Comparison of ENCODE assay signal across 20 cellular contexts in genomic region chr11:73746701-73747100, GRCh38. TPM values are rescaled to one million over a fixed set of nuclear protein-coding genes. Genes with fewer than 3 reads are reported as not detected.
DNase-seq lines count a peak whose midpoint lies in the region; ATAC-seq, FAIRE-seq and TF ChIP-seq lines count a peak whose summit lies in the region.
"Had no signal": no experiment of that assay in that cellular context is flagged by ENCODE, and none has a peak within 500 bp of the region (broad histone marks: within the 10 kb centered on the region; RNA-seq: fewer than 3 reads in every experiment).

No MANE protein-coding gene starts in this region.

- TF ChIP-seq CTCF in HepG2 (CRISPR knock-in tag; IDR thresholded peaks at IDR 0.05) (no peak), right lobe of liver (IDR thresholded peaks at IDR 0.05) (no peak)

- H2AK5ac ChIP-seq in trophoblast cell (ENCODE audit: low read length) = no peak overlapping the region

- no peak for TF ChIP-seq POLR2A in HepG2 (IDR thresholded peaks at IDR 0.05; ENCODE audit: insufficient read depth in 1 of 2, low read depth in 2 of 2, low read length in 2 of 2)
- TF ChIP-seq POLR2A in right lobe of liver (IDR thresholded peaks at IDR 0.05) = no peak

- H4K20me1 ChIP-seq in HepG2 (ENCODE audit: insufficient read depth, low read length) = peaks cover 16% of the 10 kb centered on the region; the same call in 1 of the 2 replicates

- no peaks in the 10 kb centered on the region for H3K9me3 Mint-ChIP-seq in effector memory CD8-positive, alpha-beta T cell
- H3K9me3 Mint-ChIP-seq: CD4-positive, alpha-beta memory T cell; GM23338; HFFc6 had no signal

- BruUV-seq in HepG2 (replicated peaks; lab: Mats Ljungman, UMichigan) = no TSS peak

- TF ChIP-seq EP300 in HepG2 (IDR thresholded peaks at IDR 0.05; ENCODE audit: low read depth in 2 of 2, low read length in 2 of 2) (no peak), HepG2 (CRISPR knock-in tag; IDR thresholded peaks at IDR 0.05; ENCODE audit: borderline replicate concordance) (no peak)

- H3K27ac ChIP-seq in HepG2 (ENCODE audit: extremely low read length, insufficient read depth, low read length) = peak overlapping the region; percentile 81
- H3K27ac ChIP-seq in right lobe of liver = no peak overlapping the region
- H3K27ac ChIP-seq in trophoblast cell (ENCODE audit: low read depth, low read length) = no peak overlapping the region
- H3K27ac ChIP-seq: 22Rv1, A549 had no signal

- H2BK5ac ChIP-seq in trophoblast cell (ENCODE audit: low read depth, low read length, poor library complexity) = no peak overlapping the region

- H3K14ac ChIP-seq in trophoblast cell (ENCODE audit: low read length) = no peak overlapping the region

- ATAC-seq in HepG2 (no peak), right lobe of liver (no peak)
- ATAC-seq in effector memory CD8-positive, alpha-beta T cell (replicated peaks) = no peak
- ATAC-seq: A549, GM12878, GM23338 had no signal

- H3K27me3 ChIP-seq in HepG2 (ENCODE audit: control insufficient read depth in 1 of 2, insufficient read depth in 2 of 2, low read length in 2 of 2) (no peaks in the 10 kb centered on the region), right lobe of liver (no peaks in the 10 kb centered on the region), trophoblast cell (ENCODE audit: insufficient read depth, low read length) (no peaks in the 10 kb centered on the region)

- FAIRE-seq in HepG2 (lab: Jason Lieb, UNC) = no peak
- FAIRE-seq: A549, GM12878, GM19239, H54 had no signal

- peaks cover 7% of the 10 kb centered on the region for H3K36me3 Mint-ChIP-seq in effector memory CD8-positive, alpha-beta T cell (ENCODE audit: insufficient read depth)

- no peaks in the 10 kb centered on the region for H3K9me3 ChIP-seq in HepG2 (ENCODE audit: low read length)
- no peaks in the 10 kb centered on the region for H3K9me3 ChIP-seq in right lobe of liver
- H3K9me3 ChIP-seq in trophoblast cell (ENCODE audit: insufficient read depth, low read depth, low read length) = no peaks in the 10 kb centered on the region
- H3K9me3 ChIP-seq: A549, Caco-2, HAP-1 had no signal

- in situ Hi-C loops in HepG2 (cut with HindIII; ENCODE audit: extremely low pct_ligation_motif_present, low pct_unique_long_range_greater_than_20kb) = no loop called here

- DNase-seq in HepG2 (ENCODE audit: low spot score) (no peak), right lobe of liver (no peak), trophoblast cell (no peak), NCI-H146 treated with DMSO at 0.1 percent for 48 hours (lab: John Stamatoyannopoulos, UW; ENCODE audit: unreplicated experiment) (no peak), cerebellum (ENCODE audit: low spot score) (no peak)
- no peak for DNase-seq in effector memory CD8-positive, alpha-beta T cell
- DNase-seq: C1 segment of cervical spinal cord; Caco-2; CD4-positive, alpha-beta memory T cell; DMS153; EL; GDM1; HFFc6 had no signal

- no peak overlapping the region for H4K8ac ChIP-seq in trophoblast cell (ENCODE audit: low read depth, low read length)

- intact Hi-C loops in HepG2 (cut with micrococcal nuclease; ENCODE audit: unreplicated experiment) (no loop called here), right lobe of liver (cut with DNase I) (no loop called here)

- peak overlapping the region; percentile 32 to 90 for H3K27ac Mint-ChIP-seq in effector memory CD8-positive, alpha-beta T cell
- H3K27ac Mint-ChIP-seq: GM23338, HFFc6 had no signal

- H3K79me2 ChIP-seq in HepG2 (ENCODE audit: insufficient read depth, low read length) (peaks cover 93% of the 10 kb centered on the region), trophoblast cell (ENCODE audit: control insufficient read depth, insufficient read depth, low read length, poor library complexity) (peaks cover 23% of the 10 kb centered on the region)

- H3K79me1 ChIP-seq in trophoblast cell (ENCODE audit: low read length) = no peaks in the 10 kb centered on the region

- no peak overlapping the region for H4K12ac ChIP-seq in trophoblast cell (ENCODE audit: low read depth, low read length)

- no peak overlapping the region for H3K23ac ChIP-seq in trophoblast cell (ENCODE audit: low read length)

- no peak for TF ChIP-seq RAD21 in HepG2 (CRISPR knock-in tag; IDR thresholded peaks at IDR 0.05)

- H3K18ac ChIP-seq in trophoblast cell (ENCODE audit: low read length) = no peak overlapping the region

- H3K4me3 Mint-ChIP-seq in effector memory CD8-positive, alpha-beta T cell = no peak overlapping the region
- H3K4me3 Mint-ChIP-seq: CD4-positive, alpha-beta memory T cell; GM23338; HFFc6 had no signal

- H3K9ac ChIP-seq in HepG2 (ENCODE audit: insufficient read depth, low read depth, low read length) = no peak overlapping the region
- H3K9ac ChIP-seq in trophoblast cell (ENCODE audit: low read length) = no peak overlapping the region

- CTCF ChIA-PET in HepG2 (lab: Yijun Ruan, JAX; ENCODE audit: low intra/inter-chr PET ratio, low total read pairs) = no interaction called here

- H3K36me3 ChIP-seq in HepG2 (replicated peaks in 1 of 2; ENCODE audit: control insufficient read depth in 1 of 2, insufficient read depth in 2 of 2, low read length in 2 of 2) = 0 out of 5 replicates have a peak, but pooled peaks cover 0 to 4% of the 10 kb centered on the region in 2 experiments
- no peaks in the 10 kb centered on the region for H3K36me3 ChIP-seq in right lobe of liver
- no peaks in the 10 kb centered on the region for H3K36me3 ChIP-seq in trophoblast cell (ENCODE audit: control insufficient read depth in 1 of 2, insufficient read depth in 2 of 2, low read length in 2 of 2)
- H3K36me3 ChIP-seq: HAP-1 had no signal

- POLR2A ChIA-PET in HepG2 (lab: Yijun Ruan, JAX) = interaction anchor here (1.7 kb wide), 1 partner anchor 33 kb away, joined by 6 read pairs; no protein-coding TSS in a partner anchor

- H2BK12ac ChIP-seq in trophoblast cell (ENCODE audit: low read length) = no peak overlapping the region

- H3K4me1 ChIP-seq in HepG2 (ENCODE audit: insufficient read depth, low read length) (peaks cover 93% of the 10 kb centered on the region), right lobe of liver (peaks cover 0 to 24% (median 4%) of the 10 kb centered on the region in 4 donors), trophoblast cell (ENCODE audit: control insufficient read depth in 1 of 2, insufficient read depth in 2 of 2, low read length in 2 of 2) (peaks cover 0 to 3% of the 10 kb centered on the region in 2 experiments)
- H3K4me1 ChIP-seq: HAP-1 had no signal

- no peak overlapping the region for H4K91ac ChIP-seq in trophoblast cell (ENCODE audit: low read depth, low read length)

- 97% methylated on average over 13 of the region's 13 CpGs for WGBS in HepG2 (ENCODE audit: low lambda C conversion rate)
- WGBS in right lobe of liver (ENCODE audit: insufficient coverage, low coverage, low lambda C conversion rate, missing lambda C conversion rate) = 94% methylated on average over 13 of the region's 13 CpGs
- no CpG with 5 or more reads among the region's 13 CpGs for WGBS in trophoblast cell (ENCODE audit: extremely low coverage, insufficient coverage, insufficient read length)

- H3K27me3 Mint-ChIP-seq in effector memory CD8-positive, alpha-beta T cell = no peaks in the 10 kb centered on the region
- H3K27me3 Mint-ChIP-seq: CD4-positive, alpha-beta memory T cell had no signal

- H3K4ac ChIP-seq in trophoblast cell (ENCODE audit: low read depth, low read length) = peak overlapping the region; percentile 22

- no peak overlapping the region for H2AFZ ChIP-seq in HepG2 (ENCODE audit: low read length)
- H2AFZ ChIP-seq in trophoblast cell (ENCODE audit: insufficient read depth, low read length, poor library complexity) = no peak overlapping the region
- H2AFZ ChIP-seq: GM23338 had no signal

- H3K4me2 ChIP-seq in HepG2 (ENCODE audit: low read depth, low read length) = no peak overlapping the region
- no peak overlapping the region for H3K4me2 ChIP-seq in trophoblast cell (ENCODE audit: low read length)
- H3K4me2 ChIP-seq: A549, GM23338 had no signal

- H3K4me3 ChIP-seq in HepG2 (replicated peaks in 1 of 3; ENCODE audit: insufficient read depth in 1 of 3, low read depth in 2 of 3, low read length in 3 of 3) (no peak overlapping the region), right lobe of liver (no peak overlapping the region), trophoblast cell (ENCODE audit: low read depth, low read length) (no peak overlapping the region)
- H3K4me3 ChIP-seq: A549, GM12878, GM23338, HAP-1 had no signal

- H2BK120ac ChIP-seq in trophoblast cell (ENCODE audit: insufficient read depth, low read length, poor library complexity) = no peak overlapping the region

- peaks cover 31 to 65% of the 10 kb centered on the region in 2 donors for H3K4me1 Mint-ChIP-seq in effector memory CD8-positive, alpha-beta T cell (ENCODE audit: low read depth in 2 of 2)
- H3K4me1 Mint-ChIP-seq: GM23338 had no signal

RNA-seq across cellular contexts. Expression of gene RAB6A, which starts 14.2 kb away (rescaled TPM):
- total RNA-seq in HepG2 (2016; rRNA removed; fragmentation: Illumina TruSeq; extraction: Trizol) = 74.3 and 83.3 TPM in 2 replicates
- total RNA-seq in HepG2 (2016; cell fraction: cytosol; rRNA removed; fragmentation: Illumina TruSeq; extraction: Trizol; ENCODE audit: low read depth) = 71.2 and 75.6 TPM in 2 replicates
- 77.4 and 84.5 TPM in 2 replicates for total RNA-seq in HepG2 (2016; cell fraction: insoluble cytoplasmic fraction; rRNA removed; fragmentation: Illumina TruSeq; extraction: Trizol)
- total RNA-seq in HepG2 (2016; cell fraction: membrane; rRNA removed; fragmentation: Illumina TruSeq; extraction: Trizol) = 47.3 and 51.3 TPM in 2 replicates
- 40.6 and 45.8 TPM in 2 replicates for total RNA-seq in HepG2 (2016; cell fraction: nucleus; rRNA removed; fragmentation: Illumina TruSeq; extraction: Trizol)
- 92.0 and 121 TPM in 2 replicates for polyA plus RNA-seq in HepG2 (2011; rRNA removed)
- 39.6 and 72.5 TPM in 2 replicates for polyA plus RNA-seq in HepG2 (2011; cell fraction: cytosol; rRNA removed)
- polyA plus RNA-seq in HepG2 (2011; cell fraction: nucleus; rRNA removed) = 38.0 and 39.7 TPM in 2 replicates
- 73.4 and 84.2 TPM in 2 replicates for polyA plus RNA-seq in HepG2 (2012)
- 10.3 and 12.2 TPM in 2 replicates for polyA plus RNA-seq in HepG2 (2016; cell fraction: cytosol; fragmentation: Illumina TruSeq; extraction: Trizol; ENCODE audit: low read depth)
- polyA plus RNA-seq in HepG2 (2016; cell fraction: insoluble cytoplasmic fraction; fragmentation: Illumina TruSeq; extraction: Trizol; ENCODE audit: low read depth) = 113 and 114 TPM in 2 replicates
- polyA plus RNA-seq in HepG2 (2016; cell fraction: membrane; fragmentation: Illumina TruSeq; extraction: Trizol; ENCODE audit: low read depth) = 31.5 and 35.2 TPM in 2 replicates
- 65.7 and 66.6 TPM in 2 replicates for polyA plus RNA-seq in HepG2 (2016; cell fraction: nucleus; fragmentation: Illumina TruSeq; extraction: Trizol; ENCODE audit: insufficient read depth, low read depth)
- 87.8 and 136 TPM in 2 replicates for polyA minus RNA-seq in HepG2 (2011; rRNA and poly(A)+ RNA removed; ENCODE audit: low replicate concordance)
- 128 and 159 TPM in 2 replicates for polyA minus RNA-seq in HepG2 (2011; cell fraction: cytosol; rRNA and poly(A)+ RNA removed)
- 68.9 and 102 TPM in 2 replicates for polyA minus RNA-seq in HepG2 (2011; cell fraction: nucleus; rRNA and poly(A)+ RNA removed)
- 100 to 1,000 TPM in 2 of 6 experiments, 10 to 100 TPM in 4; 59.3 to 163 (median 81.7) TPM for total RNA-seq in right lobe of liver
- polyA plus RNA-seq in trophoblast cell (2013) = 147 and 155 TPM in 2 replicates
- total RNA-seq in cerebellum = 163 TPM

RNA-seq across cellular contexts. Expression of gene MRPL48, which starts 41.0 kb away (rescaled TPM):
- total RNA-seq in HepG2 (2016; rRNA removed; fragmentation: Illumina TruSeq; extraction: Trizol) (67.9 and 97.3 TPM in 2 replicates), right lobe of liver (10 to 100 TPM; 15.9 to 26.7 (median 18.2) TPM), cerebellum (18.0 TPM)
- total RNA-seq in HepG2 (2016; cell fraction: cytosol; rRNA removed; fragmentation: Illumina TruSeq; extraction: Trizol; ENCODE audit: low read depth) = 27.8 TPM in 2 replicates
- total RNA-seq in HepG2 (2016; cell fraction: insoluble cytoplasmic fraction; rRNA removed; fragmentation: Illumina TruSeq; extraction: Trizol) = 65.9 and 101 TPM in 2 replicates
- total RNA-seq in HepG2 (2016; cell fraction: membrane; rRNA removed; fragmentation: Illumina TruSeq; extraction: Trizol) = 51.7 and 53.0 TPM in 2 replicates
- total RNA-seq in HepG2 (2016; cell fraction: nucleus; rRNA removed; fragmentation: Illumina TruSeq; extraction: Trizol) = 21.9 and 28.3 TPM in 2 replicates
- 50.2 and 61.2 TPM in 2 replicates for polyA plus RNA-seq in HepG2 (2011; rRNA removed)
- polyA plus RNA-seq in HepG2 (2011; cell fraction: cytosol; rRNA removed) = 27.7 and 30.4 TPM in 2 replicates
- 9.2 and 10.1 TPM in 2 replicates for polyA plus RNA-seq in HepG2 (2011; cell fraction: nucleus; rRNA removed)
- polyA plus RNA-seq in HepG2 (2012) = 40.6 and 45.7 TPM in 2 replicates
- 34.1 and 42.7 TPM in 2 replicates for polyA plus RNA-seq in HepG2 (2016; cell fraction: cytosol; fragmentation: Illumina TruSeq; extraction: Trizol; ENCODE audit: low read depth)
- 102 and 104 TPM in 2 replicates for polyA plus RNA-seq in HepG2 (2016; cell fraction: insoluble cytoplasmic fraction; fragmentation: Illumina TruSeq; extraction: Trizol; ENCODE audit: low read depth)
- polyA plus RNA-seq in HepG2 (2016; cell fraction: membrane; fragmentation: Illumina TruSeq; extraction: Trizol; ENCODE audit: low read depth) = 46.1 and 46.9 TPM in 2 replicates
- 34.7 and 41.9 TPM in 2 replicates for polyA plus RNA-seq in HepG2 (2016; cell fraction: nucleus; fragmentation: Illumina TruSeq; extraction: Trizol; ENCODE audit: insufficient read depth, low read depth)
- 13.4 and 41.4 TPM in 2 replicates for polyA minus RNA-seq in HepG2 (2011; rRNA and poly(A)+ RNA removed; ENCODE audit: low replicate concordance)
- polyA minus RNA-seq in HepG2 (2011; cell fraction: cytosol; rRNA and poly(A)+ RNA removed) = 11.1 and 12.9 TPM in 2 replicates
- polyA minus RNA-seq in HepG2 (2011; cell fraction: nucleus; rRNA and poly(A)+ RNA removed) = 15.0 and 16.6 TPM in 2 replicates
- 55.2 and 56.9 TPM in 2 replicates for polyA plus RNA-seq in trophoblast cell (2013)
